In the genomic region with DNA sequence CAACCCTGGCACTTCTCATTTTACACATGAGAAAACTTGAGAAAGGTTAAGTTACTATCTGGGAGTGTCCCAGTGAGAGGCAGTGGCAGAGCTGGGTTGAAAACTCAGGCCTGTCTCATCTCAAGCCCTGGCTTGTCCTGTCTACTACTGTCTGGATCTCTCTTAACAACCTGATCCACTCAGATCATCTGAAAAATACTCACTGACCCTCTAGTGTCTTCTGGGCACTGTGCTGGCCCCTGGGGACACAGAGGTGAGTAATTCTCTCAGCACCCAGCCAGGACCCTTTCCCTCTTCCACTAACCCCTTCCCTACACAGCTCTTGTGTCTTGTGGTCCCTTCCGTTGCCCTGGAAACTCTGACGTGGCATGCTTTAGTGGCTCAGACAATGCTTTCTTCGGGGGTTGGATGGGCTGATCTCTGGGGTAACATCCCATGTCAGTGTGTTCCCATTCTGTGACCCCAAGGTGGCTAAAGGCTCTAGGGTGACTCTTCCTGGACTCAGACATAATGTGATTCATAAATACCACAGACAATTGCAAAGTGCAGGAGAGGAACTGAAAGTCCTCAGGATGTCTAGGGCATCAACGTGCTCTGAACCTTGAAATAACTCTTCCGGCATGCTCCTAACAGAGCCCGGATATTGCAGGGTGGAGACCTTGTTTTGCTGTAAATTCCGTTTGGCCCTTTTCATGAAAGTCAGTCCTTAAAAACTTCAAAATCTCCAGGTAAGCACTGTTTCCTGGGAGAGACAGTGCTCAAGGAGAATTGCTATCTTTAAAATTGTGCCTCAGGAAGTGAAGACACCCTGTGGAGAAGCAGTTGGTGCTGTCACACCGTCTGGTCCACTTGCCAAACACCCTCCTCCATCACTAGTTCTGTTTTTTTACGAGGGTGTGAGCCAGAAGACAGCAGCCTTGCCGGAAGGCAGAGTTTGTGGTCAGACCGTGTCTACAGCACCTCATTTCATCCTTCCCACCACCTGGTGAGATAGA, we compare ENCODE assay signal across 2 cellular contexts.
TF ChIP-seq lines count a peak whose summit lies in the region.

No MANE protein-coding gene starts in this region.

TF ChIP-seq in SK-N-SH, 30 proteins besides CTCF, POLR2A, EP300 and RAD21 (continued from another document):
- no peak for TF ChIP-seq ZBTB33 (IDR thresholded peaks at IDR 0.05; ENCODE audit: borderline replicate concordance, low read depth)
- no peak for TF ChIP-seq EZH2phosphoT487 (IDR thresholded peaks at IDR 0.05; ENCODE audit: borderline replicate concordance, low read depth)
- TF ChIP-seq JUND (IDR thresholded peaks at IDR 0.05) = no peak
- no peak for TF ChIP-seq FOXJ3 (CRISPR knock-in tag; IDR thresholded peaks at IDR 0.05)

TF ChIP-seq in SK-N-SH treated with all-trans-retinoic acid at 6 μM for 48 hours, 23 proteins besides CTCF, POLR2A, EP300 and RAD21 (continued from another document):
- TF ChIP-seq ARNTL (CRISPR knock-in tag; IDR thresholded peaks at IDR 0.05; ENCODE audit: borderline replicate concordance, low read depth) (no peak), ZNF8 (CRISPR knock-in tag; IDR thresholded peaks at IDR 0.05) (no peak), ZFP30 (CRISPR knock-in tag; IDR thresholded peaks at IDR 0.05) (no peak), ZNF565 (CRISPR knock-in tag; conservative IDR thresholded peaks at IDR 0.05; ENCODE audit: low read depth) (no peak), POU6F1 (CRISPR knock-in tag; IDR thresholded peaks at IDR 0.05; ENCODE audit: borderline replicate concordance, low read depth) (no peak), ZC3H10 (CRISPR knock-in tag; IDR thresholded peaks at IDR 0.05) (no peak), RARB (CRISPR knock-in tag; IDR thresholded peaks at IDR 0.05) (no peak), SNAI2 (CRISPR knock-in tag; IDR thresholded peaks at IDR 0.05) (no peak), OSR1 (CRISPR knock-in tag; IDR thresholded peaks at IDR 0.05) (no peak), GLIS3 (CRISPR knock-in tag; IDR thresholded peaks at IDR 0.05) (no peak), ISL1 (CRISPR knock-in tag; IDR thresholded peaks at IDR 0.05) (no peak)
- TF ChIP-seq, protein P1, sequence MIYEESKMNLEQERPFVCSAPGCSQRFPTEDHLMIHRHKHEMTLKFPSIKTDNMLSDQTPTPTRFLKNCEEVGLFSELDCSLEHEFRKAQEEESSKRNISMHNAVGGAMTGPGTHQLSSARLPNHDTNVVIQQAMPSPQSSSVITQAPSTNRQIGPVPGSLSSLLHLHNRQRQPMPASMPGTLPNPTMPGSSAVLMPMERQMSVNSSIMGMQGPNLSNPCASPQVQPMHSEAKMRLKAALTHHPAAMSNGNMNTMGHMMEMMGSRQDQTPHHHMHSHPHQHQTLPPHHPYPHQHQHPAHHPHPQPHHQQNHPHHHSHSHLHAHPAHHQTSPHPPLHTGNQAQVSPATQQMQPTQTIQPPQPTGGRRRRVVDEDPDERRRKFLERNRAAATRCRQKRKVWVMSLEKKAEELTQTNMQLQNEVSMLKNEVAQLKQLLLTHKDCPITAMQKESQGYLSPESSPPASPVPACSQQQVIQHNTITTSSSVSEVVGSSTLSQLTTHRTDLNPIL (CRISPR knock-in tag; IDR thresholded peaks at IDR 0.05; ENCODE audit: low read depth) = no peak
- TF ChIP-seq, protein P2, sequence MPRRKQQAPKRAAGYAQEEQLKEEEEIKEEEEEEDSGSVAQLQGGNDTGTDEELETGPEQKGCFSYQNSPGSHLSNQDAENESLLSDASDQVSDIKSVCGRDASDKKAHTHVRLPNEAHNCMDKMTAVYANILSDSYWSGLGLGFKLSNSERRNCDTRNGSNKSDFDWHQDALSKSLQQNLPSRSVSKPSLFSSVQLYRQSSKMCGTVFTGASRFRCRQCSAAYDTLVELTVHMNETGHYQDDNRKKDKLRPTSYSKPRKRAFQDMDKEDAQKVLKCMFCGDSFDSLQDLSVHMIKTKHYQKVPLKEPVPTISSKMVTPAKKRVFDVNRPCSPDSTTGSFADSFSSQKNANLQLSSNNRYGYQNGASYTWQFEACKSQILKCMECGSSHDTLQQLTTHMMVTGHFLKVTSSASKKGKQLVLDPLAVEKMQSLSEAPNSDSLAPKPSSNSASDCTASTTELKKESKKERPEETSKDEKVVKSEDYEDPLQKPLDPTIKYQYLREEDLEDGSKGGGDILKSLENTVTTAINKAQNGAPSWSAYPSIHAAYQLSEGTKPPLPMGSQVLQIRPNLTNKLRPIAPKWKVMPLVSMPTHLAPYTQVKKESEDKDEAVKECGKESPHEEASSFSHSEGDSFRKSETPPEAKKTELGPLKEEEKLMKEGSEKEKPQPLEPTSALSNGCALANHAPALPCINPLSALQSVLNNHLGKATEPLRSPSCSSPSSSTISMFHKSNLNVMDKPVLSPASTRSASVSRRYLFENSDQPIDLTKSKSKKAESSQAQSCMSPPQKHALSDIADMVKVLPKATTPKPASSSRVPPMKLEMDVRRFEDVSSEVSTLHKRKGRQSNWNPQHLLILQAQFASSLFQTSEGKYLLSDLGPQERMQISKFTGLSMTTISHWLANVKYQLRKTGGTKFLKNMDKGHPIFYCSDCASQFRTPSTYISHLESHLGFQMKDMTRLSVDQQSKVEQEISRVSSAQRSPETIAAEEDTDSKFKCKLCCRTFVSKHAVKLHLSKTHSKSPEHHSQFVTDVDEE (CRISPR knock-in tag; IDR thresholded peaks at IDR 0.05) = no peak
- TF ChIP-seq, protein P3, sequence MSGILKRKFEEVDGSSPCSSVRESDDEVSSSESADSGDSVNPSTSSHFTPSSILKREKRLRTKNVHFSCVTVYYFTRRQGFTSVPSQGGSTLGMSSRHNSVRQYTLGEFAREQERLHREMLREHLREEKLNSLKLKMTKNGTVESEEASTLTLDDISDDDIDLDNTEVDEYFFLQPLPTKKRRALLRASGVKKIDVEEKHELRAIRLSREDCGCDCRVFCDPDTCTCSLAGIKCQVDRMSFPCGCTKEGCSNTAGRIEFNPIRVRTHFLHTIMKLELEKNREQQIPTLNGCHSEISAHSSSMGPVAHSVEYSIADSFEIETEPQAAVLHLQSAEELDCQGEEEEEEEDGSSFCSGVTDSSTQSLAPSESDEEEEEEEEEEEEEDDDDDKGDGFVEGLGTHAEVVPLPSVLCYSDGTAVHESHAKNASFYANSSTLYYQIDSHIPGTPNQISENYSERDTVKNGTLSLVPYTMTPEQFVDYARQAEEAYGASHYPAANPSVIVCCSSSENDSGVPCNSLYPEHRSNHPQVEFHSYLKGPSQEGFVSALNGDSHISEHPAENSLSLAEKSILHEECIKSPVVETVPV (CRISPR knock-in tag; IDR thresholded peaks at IDR 0.05) = no peak
